Comparison of ENCODE assay signal across 9 cellular contexts in genomic region chr19:41535029-41535622, GRCh38. TPM values are rescaled to one million over a fixed set of nuclear protein-coding genes. Genes with fewer than 3 reads are reported as not detected.
DNase-seq lines count a peak whose midpoint lies in the region; ATAC-seq and TF ChIP-seq lines count a peak whose summit lies in the region.
"Had no signal": no experiment of that assay in that cellular context is flagged by ENCODE, and none has a peak within 500 bp of the region (broad histone marks: within the 10 kb centered on the region; RNA-seq: fewer than 3 reads in every experiment).

No MANE protein-coding gene starts in this region.

- H3K27me3 ChIP-seq in OCI-LY3 (ENCODE audit: low read depth, low read length) (no peaks in the 10 kb centered on the region; the same call in 1 of the 2 replicates), lower lobe of right lung (ENCODE audit: low read depth) (no peaks in the 10 kb centered on the region)
- H3K27me3 ChIP-seq in effector memory CD4-positive, alpha-beta T cell (replicated peaks; ENCODE audit: control insufficient read depth, insufficient read depth, low read length, poor library complexity, severe bottlenecking) = no peaks in the 10 kb centered on the region

- peaks cover 11% of the 10 kb centered on the region for H3K36me3 Mint-ChIP-seq in activated CD4-positive, alpha-beta T cell treated with anti-CD3 and anti-CD28 coated beads, Interleukin-2, amount 10 ng/mL, durations not matched to agents 7 days and 5 days (ENCODE audit: low read depth)
- H3K36me3 Mint-ChIP-seq in stimulated activated naive CD8-positive, alpha-beta T cell treated with anti-CD3 and anti-CD28 coated beads, Interleukin-15, Interleukin-2, amounts not matched to agents 100 ng/mL and 50 ng/mL, for 24 hours (ENCODE audit: low read depth) = peaks cover 12% of the 10 kb centered on the region

- no peaks in the 10 kb centered on the region for H3K9me3 ChIP-seq in OCI-LY3 (ENCODE audit: insufficient read depth, low read length)
- H3K9me3 ChIP-seq in lower lobe of right lung = no peaks in the 10 kb centered on the region
- no peaks in the 10 kb centered on the region for H3K9me3 ChIP-seq in effector memory CD4-positive, alpha-beta T cell (ENCODE audit: control insufficient read depth, low read length)

- H3K4me1 ChIP-seq in OCI-LY3 (ENCODE audit: low read length) (peaks cover 78% of the 10 kb centered on the region), lower lobe of right lung (peaks cover 52% of the 10 kb centered on the region)
- H3K4me1 ChIP-seq in effector memory CD4-positive, alpha-beta T cell (ENCODE audit: control insufficient read depth, insufficient read depth, low read length, poor library complexity, severe bottlenecking) = peaks cover 17% of the 10 kb centered on the region

- peak overlapping the region; percentile 65 for H3K4me2 ChIP-seq in OCI-LY3 (ENCODE audit: low read length)

- TF ChIP-seq CTCF in OCI-LY3 (IDR thresholded peaks at IDR 0.05; ENCODE audit: low read depth, low read length) = no peak
- TF ChIP-seq CTCF in lower lobe of right lung (IDR thresholded peaks at IDR 0.05) = no peak

- H2AFZ ChIP-seq in OCI-LY3 (ENCODE audit: low read depth, low read length) = no peak overlapping the region

- ATAC-seq in HG02763 (IDR thresholded peaks at IDR 0.05; ENCODE audit: unreplicated experiment) (peak; percentile 67), lower lobe of right lung (no peak)

- POLR2A ChIA-PET in activated CD4-positive, alpha-beta T cell treated with anti-CD3 and anti-CD28 coated beads, Interleukin-2, amount 10 ng/mL, durations not matched to agents 7 days and 5 days (lab: Charles Lee) = interaction anchor here (0.5 kb wide), 1 partner anchor 14 kb away, joined by 3 read pairs; no protein-coding TSS in a partner anchor

- DNase-seq in activated CD4-positive, alpha-beta T cell treated with anti-CD3 and anti-CD28 coated beads, Interleukin-2, amount 10 ng/mL, durations not matched to agents 7 days and 5 days = no peak
- no peak for DNase-seq in activated CD4-positive, alpha-beta T cell treated with anti-CD3 and anti-CD28 coated beads for 48 hours
- no peak for DNase-seq in lower lobe of right lung
- DNase-seq in amniotic stem cell (lab: John Stamatoyannopoulos, UW) = no peak
- no peak for DNase-seq in effector memory CD4-positive, alpha-beta T cell
- DNase-seq: NCI-H1417 treated with DMSO at 0.1 percent for 48 hours had no signal

- peaks cover 57% of the 10 kb centered on the region for H3K4me1 Mint-ChIP-seq in activated CD4-positive, alpha-beta T cell treated with anti-CD3 and anti-CD28 coated beads, Interleukin-2, amount 10 ng/mL, durations not matched to agents 7 days and 5 days
- H3K4me1 Mint-ChIP-seq in stimulated activated naive CD8-positive, alpha-beta T cell treated with anti-CD3 and anti-CD28 coated beads, Interleukin-15, Interleukin-2, amounts not matched to agents 100 ng/mL and 50 ng/mL, for 24 hours (ENCODE audit: low read depth) = peaks cover 70% of the 10 kb centered on the region

- no peaks in the 10 kb centered on the region for H3K79me2 ChIP-seq in OCI-LY3 (ENCODE audit: low read length)

- H4K20me1 ChIP-seq in OCI-LY3 (ENCODE audit: insufficient read depth, low read length) = no peaks in the 10 kb centered on the region

- H3K4me3 ChIP-seq in OCI-LY3 (ENCODE audit: low read length) (peak overlapping the region; percentile 53), lower lobe of right lung (no peak overlapping the region)
- no peak overlapping the region for H3K4me3 ChIP-seq in effector memory CD4-positive, alpha-beta T cell (ENCODE audit: insufficient read depth, low read depth, low read length, poor library complexity, severe bottlenecking)

- H3K36me3 ChIP-seq in OCI-LY3 (replicated peaks; ENCODE audit: low read depth, low read length) (no peaks in the 10 kb centered on the region), lower lobe of right lung (no peaks in the 10 kb centered on the region)
- no peaks in the 10 kb centered on the region for H3K36me3 ChIP-seq in effector memory CD4-positive, alpha-beta T cell (ENCODE audit: control insufficient read depth, insufficient read depth, low read length)

- intact Hi-C loops in lower lobe of right lung (cut with DNase I) = no loop called here

- peak overlapping the region; percentile 78 for H3K27ac Mint-ChIP-seq in activated CD4-positive, alpha-beta T cell treated with anti-CD3 and anti-CD28 coated beads, Interleukin-2, amount 10 ng/mL, durations not matched to agents 7 days and 5 days
- H3K27ac Mint-ChIP-seq in stimulated activated naive CD8-positive, alpha-beta T cell treated with anti-CD3 and anti-CD28 coated beads, Interleukin-15, Interleukin-2, amounts not matched to agents 100 ng/mL and 50 ng/mL, for 24 hours = peak overlapping the region; percentile 86

- peaks cover 5% of the 10 kb centered on the region for H3K27me3 Mint-ChIP-seq in activated CD4-positive, alpha-beta T cell treated with anti-CD3 and anti-CD28 coated beads, Interleukin-2, amount 10 ng/mL, durations not matched to agents 7 days and 5 days
- peaks cover 4% of the 10 kb centered on the region for H3K27me3 Mint-ChIP-seq in stimulated activated naive CD8-positive, alpha-beta T cell treated with anti-CD3 and anti-CD28 coated beads, Interleukin-15, Interleukin-2, amounts not matched to agents 100 ng/mL and 50 ng/mL, for 24 hours

- H3K9ac ChIP-seq in OCI-LY3 (ENCODE audit: low read length) = peak overlapping the region; percentile 47

- CTCF ChIA-PET in activated CD4-positive, alpha-beta T cell treated with anti-CD3 and anti-CD28 coated beads, Interleukin-2, amount 10 ng/mL, durations not matched to agents 7 days and 5 days (lab: Charles Lee) = no interaction called here

- peak overlapping the region; percentile 88 for H3K27ac ChIP-seq in OCI-LY3 (ENCODE audit: low read length)
- H3K27ac ChIP-seq in lower lobe of right lung = no peak overlapping the region
- no peak overlapping the region for H3K27ac ChIP-seq in effector memory CD4-positive, alpha-beta T cell (ENCODE audit: insufficient read depth, low read length, poor library complexity, severe bottlenecking)

- H3K9me3 Mint-ChIP-seq in activated CD4-positive, alpha-beta T cell treated with anti-CD3 and anti-CD28 coated beads, Interleukin-2, amount 10 ng/mL, durations not matched to agents 7 days and 5 days = peaks cover 17% of the 10 kb centered on the region
- peaks cover 7% of the 10 kb centered on the region for H3K9me3 Mint-ChIP-seq in stimulated activated naive CD8-positive, alpha-beta T cell treated with anti-CD3 and anti-CD28 coated beads, Interleukin-15, Interleukin-2, amounts not matched to agents 100 ng/mL and 50 ng/mL, for 24 hours

- H3K4me3 Mint-ChIP-seq in activated CD4-positive, alpha-beta T cell treated with anti-CD3 and anti-CD28 coated beads, Interleukin-2, amount 10 ng/mL, durations not matched to agents 7 days and 5 days = peak overlapping the region; percentile 56
- peak overlapping the region; percentile 75 for H3K4me3 Mint-ChIP-seq in stimulated activated naive CD8-positive, alpha-beta T cell treated with anti-CD3 and anti-CD28 coated beads, Interleukin-15, Interleukin-2, amounts not matched to agents 100 ng/mL and 50 ng/mL, for 24 hours

RNA-seq across cellular contexts. Expression of gene CEACAM21, which starts 40.8 kb away (rescaled TPM):
- 10 to 100 TPM; 72.0 to 78.3 TPM for total RNA-seq in activated CD4-positive, alpha-beta T cell treated with anti-CD3 and anti-CD28 coated beads, Interleukin-2, amount 10 ng/mL, durations not matched to agents 7 days and 5 days
- total RNA-seq in lower lobe of right lung = 28.8 TPM
